ENCODE assay signal across 14 cellular contexts in genomic region chr6:22271044-22271443, GRCh38. TPM values are rescaled to one million over a fixed set of nuclear protein-coding genes. Genes with fewer than 3 reads are reported as not detected.
DNase-seq lines count a peak whose midpoint lies in the region; ATAC-seq and TF ChIP-seq lines count a peak whose summit lies in the region.
"Had no signal": no experiment of that assay in that cellular context is flagged by ENCODE, and none has a peak within 500 bp of the region (broad histone marks: within the 10 kb centered on the region; RNA-seq: fewer than 3 reads in every experiment).

No MANE protein-coding gene starts in this region.

- H3K4me1 Mint-ChIP-seq in H9 = peaks cover 0 to 3% of the 10 kb centered on the region in 2 experiments; a peak in 2 of 4 replicates

- intact Hi-C loops in upper lobe of right lung (cut with DNase I) = no loop called here

- no peak overlapping the region for H3K27ac Mint-ChIP-seq in H9
- H3K27ac Mint-ChIP-seq: effector memory CD8-positive, alpha-beta T cell had no signal

- H3K79me1 ChIP-seq in H9 (ENCODE audit: insufficient read depth, low read depth, low read length, poor library complexity, severe bottlenecking) = no peaks in the 10 kb centered on the region

- ATAC-seq in GM18870 (IDR thresholded peaks at IDR 0.05; ENCODE audit: unreplicated experiment) (peak; percentile 72), HG02884 (IDR thresholded peaks at IDR 0.05; ENCODE audit: unreplicated experiment) (peak; percentile 83), upper lobe of right lung (no peak)
- ATAC-seq: effector memory CD8-positive, alpha-beta T cell had no signal

- H3K9ac ChIP-seq in MM.1S (ENCODE audit: low read length) (no peak overlapping the region), H9 (ENCODE audit: extremely low read depth, insufficient read length, low read length) (no peak overlapping the region)

- no peaks in the 10 kb centered on the region; a peak in 1 of 7 replicates for H3K36me3 Mint-ChIP-seq in H9 (ENCODE audit: insufficient read depth in 1 of 3, low read depth in 3 of 3)

- no peaks in the 10 kb centered on the region for H3K23me2 ChIP-seq in H9 (ENCODE audit: insufficient read length, low read depth, low read length, poor library complexity, severe bottlenecking)

- H4K91ac ChIP-seq in H9 (ENCODE audit: insufficient read length, low read depth, low read length) = no peak overlapping the region

- H2AFZ ChIP-seq in MM.1S (ENCODE audit: low read length) (no peak overlapping the region), H9 (ENCODE audit: low read length) (no peak overlapping the region)

- no peaks in the 10 kb centered on the region for H3K27me3 ChIP-seq in MM.1S (replicated peaks; ENCODE audit: insufficient read depth, low read length)
- H3K27me3 ChIP-seq in upper lobe of right lung = no peaks in the 10 kb centered on the region
- no peaks in the 10 kb centered on the region for H3K27me3 ChIP-seq in H9 (ENCODE audit: insufficient read depth, low read length)

- DNase-seq in MM.1S (peak; percentile 61), skeletal muscle cell (ENCODE audit: low read depth) (peak; percentile 3), NCI-H446 (lab: John Stamatoyannopoulos, UW) (no peak), upper lobe of right lung (no peak), NCI-H1436 (lab: John Stamatoyannopoulos, UW) (no peak), H9 (no peak)
- DNase-seq: effector memory CD8-positive, alpha-beta T cell; HCEC 1CT; kidney glomerular epithelial cell; NCI-H2081 treated with DMSO at 0.1 percent for 48 hours had no signal

- H2BK5ac ChIP-seq in H9 (ENCODE audit: insufficient read length, low read length) = no peak overlapping the region

- no peak overlapping the region for H2BK15ac ChIP-seq in H9 (ENCODE audit: low read depth, low read length)

- 0 out of 2 replicates have a peak, but pooled peaks cover 5% of the 10 kb centered on the region for H3K4me1 ChIP-seq in MM.1S (ENCODE audit: low read length)
- no peaks in the 10 kb centered on the region for H3K4me1 ChIP-seq in upper lobe of right lung
- H3K4me1 ChIP-seq in H9 (ENCODE audit: insufficient read depth, low read length) = no peaks in the 10 kb centered on the region

- H3K9me3 ChIP-seq in MM.1S (replicated peaks; ENCODE audit: insufficient read depth, low read length) = no peaks in the 10 kb centered on the region
- no peaks in the 10 kb centered on the region for H3K9me3 ChIP-seq in upper lobe of right lung
- no peaks in the 10 kb centered on the region for H3K9me3 ChIP-seq in H9 (ENCODE audit: control insufficient read depth, low read depth, low read length)

- H4K8ac ChIP-seq in H9 (replicated peaks; ENCODE audit: insufficient read length, low read depth, low read length) = no peak overlapping the region

- no peaks in the 10 kb centered on the region; a peak in 2 of 5 replicates for H3K9me3 Mint-ChIP-seq in H9

- H3T11ph ChIP-seq in H9 (ENCODE audit: low read length) = no peak overlapping the region

- no peak overlapping the region for H2BK20ac ChIP-seq in H9 (ENCODE audit: low read depth, low read length, poor library complexity, severe bottlenecking)

- no peaks in the 10 kb centered on the region for H3K27me3 Mint-ChIP-seq in H9 (ENCODE audit: low read depth)
- H3K27me3 Mint-ChIP-seq: effector memory CD8-positive, alpha-beta T cell had no signal

- TF ChIP-seq CTCF in MM.1S (IDR thresholded peaks at IDR 0.05; ENCODE audit: low read length) = no peak
- TF ChIP-seq CTCF in upper lobe of right lung (IDR thresholded peaks at IDR 0.05) = no peak
- no peak for TF ChIP-seq CTCF in H9 (conservative IDR thresholded peaks at IDR 0.05)

- no CpG with 5 or more reads among the region's 6 CpGs for WGBS in H9 (ENCODE audit: extremely low coverage, insufficient read length, low lambda C conversion rate)

- H3K36me3 ChIP-seq in MM.1S (replicated peaks; ENCODE audit: insufficient read depth, low read length) (no peaks in the 10 kb centered on the region), upper lobe of right lung (no peaks in the 10 kb centered on the region)

- no peak overlapping the region for H3K14ac ChIP-seq in H9 (ENCODE audit: insufficient read depth, low read length)

- H4K5ac ChIP-seq in H9 (ENCODE audit: insufficient read length, low read depth, low read length) = no peak overlapping the region

- H2AK5ac ChIP-seq in H9 (ENCODE audit: insufficient read length, low read length) = no peak overlapping the region

- H3K56ac ChIP-seq in H9 (ENCODE audit: insufficient read length, low read depth, low read length) = no peak overlapping the region

- no peaks in the 10 kb centered on the region for H3K79me2 ChIP-seq in MM.1S (ENCODE audit: low read length)
- H3K79me2 ChIP-seq in H9 (ENCODE audit: insufficient read depth, low read length) = no peaks in the 10 kb centered on the region

- no peaks in the 10 kb centered on the region for H4K20me1 ChIP-seq in MM.1S (ENCODE audit: insufficient read depth, low read length)
- no peaks in the 10 kb centered on the region for H4K20me1 ChIP-seq in H9 (ENCODE audit: control insufficient read depth, insufficient read depth, insufficient read length)

- no peaks in the 10 kb centered on the region for H3K9me2 ChIP-seq in MM.1S (replicated peaks; ENCODE audit: insufficient read depth, low read length)

- 0 out of 2 replicates have a peak overlapping the region, but pooled peaks have one; percentile 0 for H3K4me2 ChIP-seq in MM.1S (ENCODE audit: low read depth, low read length)
- H3K4me2 ChIP-seq in H9 (ENCODE audit: insufficient read depth, insufficient read length, low read length) = no peak overlapping the region

- H3K4me3 ChIP-seq in MM.1S (ENCODE audit: low read length) (no peak overlapping the region), skeletal muscle cell (ENCODE audit: low read depth, low read length) (no peak overlapping the region), upper lobe of right lung (no peak overlapping the region)

- H2BK12ac ChIP-seq in H9 (ENCODE audit: insufficient read length, low read depth, low read length) = no peak overlapping the region

- H2BK120ac ChIP-seq in H9 (ENCODE audit: low read depth, low read length, poor library complexity, severe bottlenecking) = no peak overlapping the region

- H3K23ac ChIP-seq in H9 (ENCODE audit: insufficient read length, low read depth, low read length) = no peak overlapping the region

- H3K27ac ChIP-seq in MM.1S (ENCODE audit: low read length) (no peak overlapping the region), upper lobe of right lung (no peak overlapping the region), H9 (ENCODE audit: insufficient read length, low read depth, low read length) (no peak overlapping the region)

- no peaks in the 10 kb centered on the region for H3F3A ChIP-seq in MM.1S (ENCODE audit: insufficient read depth, low read length)

- no peak overlapping the region for H3K18ac ChIP-seq in H9 (ENCODE audit: insufficient read length, low read depth, low read length)

- no peak overlapping the region for H3K4me3 Mint-ChIP-seq in H9
- H3K4me3 Mint-ChIP-seq: effector memory CD8-positive, alpha-beta T cell; neural crest cell had no signal

- H3K4ac ChIP-seq in H9 (ENCODE audit: low read depth, low read length) = no peak overlapping the region

RNA-seq across cellular contexts. Expression of gene PRL, which starts 25.8 kb away (rescaled TPM):
- total RNA-seq in upper lobe of right lung (not detected), H9 (2021) (not detected in 2 replicates)
- total RNA-seq: astrocyte, neural crest cell had no signal

Comparison
In these comparisons a context has a peak if more than half of its experiments do, and no peak if none do; other contexts are left out.
1. DNase-seq: peak in MM.1S (single experiment) and skeletal muscle cell (single experiment); none in NCI-H446 (0 of 2), upper lobe of right lung (single experiment), NCI-H1436 (single experiment) and H9 (single experiment).